Comparison of ENCODE assay signal across 10 cellular contexts in the genomic region with DNA sequence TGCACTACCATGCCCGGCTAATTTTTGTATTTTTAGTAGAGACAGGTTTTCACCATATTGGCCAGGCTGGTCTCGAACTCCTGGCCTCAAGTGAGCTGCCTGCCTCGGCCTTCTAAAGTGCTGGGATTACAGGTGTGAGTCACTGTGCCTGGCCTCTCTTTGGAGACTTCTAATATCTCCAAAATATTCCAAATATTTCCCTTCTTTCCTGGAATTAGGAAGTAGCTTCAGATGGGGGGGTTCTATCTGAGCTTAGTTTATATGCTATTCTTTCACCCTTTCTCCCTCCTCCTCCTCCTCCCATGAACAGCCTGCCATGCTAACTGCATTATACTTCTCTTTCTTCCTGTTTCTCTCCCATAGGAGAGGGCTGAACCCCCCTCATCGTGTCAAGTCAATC. TPM values are rescaled to one million over a fixed set of nuclear protein-coding genes. Genes with fewer than 3 reads are reported as not detected.
A peak's percentile ranks its signal among the peaks of the same experiment; 100 is the strongest.
DNase-seq lines count a peak whose midpoint lies in the region; ATAC-seq, FAIRE-seq and TF ChIP-seq lines count a peak whose summit lies in the region.
"Not testable (repeated sequence)": the region's sequence is repeated elsewhere in the genome, so short reads cannot be mapped to it uniquely, and the experiment has no call there.
"Had no signal": no experiment of that assay in that cellular context is flagged by ENCODE, and none has a peak within 500 bp of the region (broad histone marks: within the 10 kb centered on the region; RNA-seq: fewer than 3 reads in every experiment).

No MANE protein-coding gene starts in this region.

- H2AFZ ChIP-seq in ACC112 (ENCODE audit: low read length, unreplicated experiment); endothelial cell of umbilical vein (ENCODE audit: low read depth, low read length): not testable (repeated sequence)

- ATAC-seq in activated naive CD8-positive, alpha-beta T cell treated with anti-CD3 and anti-CD28 coated beads, Interleukin-2, amount 50 U/mL, for 24 hours; right lobe of liver: not testable (repeated sequence)

- not testable (repeated sequence) for TF ChIP-seq EP300 in ovary (IDR thresholded peaks at IDR 0.05)

- H3K4me3 ChIP-seq in ACC112 (ENCODE audit: low read depth, low read length); endothelial cell of umbilical vein (replicated peaks in 1 of 3; ENCODE audit: insufficient read depth in 1 of 3, low read depth in 1 of 3, low read length in 3 of 3); right lobe of liver; ovary; subcutaneous abdominal adipose tissue (ENCODE audit: low read depth in 1 of 5, low read length in 5 of 5): not testable (repeated sequence)

- BruUV-seq in endothelial cell of umbilical vein (replicated peaks; lab: Mats Ljungman, UMichigan) = TSS peak; percentile 4

- H3K9me1 ChIP-seq in endothelial cell of umbilical vein (replicated peaks; ENCODE audit: control insufficient read depth, extremely low read depth, insufficient read depth, low read length) = not testable (repeated sequence)

- H3K79me2 ChIP-seq in ACC112 (ENCODE audit: control insufficient read depth, insufficient read depth, low read length, unreplicated experiment) (peaks cover 21% of the 10 kb centered on the region), endothelial cell of umbilical vein (ENCODE audit: control insufficient read depth, insufficient read depth, low read length) (peaks cover 11% of the 10 kb centered on the region)

- not testable (repeated sequence) for H3K9me3 Mint-ChIP-seq in activated CD4-positive, alpha-beta T cell treated with anti-CD3 and anti-CD28 coated beads, Interleukin-2, amount 10 ng/mL, durations not matched to agents 24 days and 14 days; activated naive CD8-positive, alpha-beta T cell treated with anti-CD3 and anti-CD28 coated beads, Interleukin-2, amount 50 U/mL, for 24 hours

- dilution Hi-C loops in endothelial cell of umbilical vein (cut with MboI; ENCODE audit: extremely low pct_ligation_motif_present, low sequenced_read_pairs) = not testable (repeated sequence)

- intact Hi-C loops in activated CD4-positive, alpha-beta T cell treated with anti-CD3 and anti-CD28 coated beads, Interleukin-2, amount 10 ng/mL, durations not matched to agents 24 days and 14 days (cut with micrococcal nuclease) = loop anchor here (10.0 kb wide), 1 partner anchor 424 kb away; the partner anchor contains the start of gene MBLAC1
- intact Hi-C loops in endothelial cell of umbilical vein (cut with micrococcal nuclease); right lobe of liver (cut with DNase I): not testable (repeated sequence)
- intact Hi-C loops in ovary (cut with DNase I) = loop anchor here in 2 of 4 donors (2.0 to 5.0 kb wide), 2 partner anchors 18 to 66 kb away; partner anchors contain the start of gene NYAP1 (in 1 of the 2)

- CTCF ChIA-PET in endothelial cell of umbilical vein (lab: Charles Lee) = interaction anchor here (1.0 to 3.4 kb wide), 9 partner anchors 9 to 99 kb away, joined by 3 to 35 read pairs (median 5); partner anchors contain the start of gene TSC22D4

- H3K36me3 ChIP-seq in ACC112 (ENCODE audit: insufficient read depth, low read length); ovary: not testable (repeated sequence)
- H3K36me3 ChIP-seq in endothelial cell of umbilical vein (ENCODE audit: control insufficient read depth in 2 of 2, extremely low read depth in 1 of 2, insufficient read depth in 2 of 2, low read length in 2 of 2) (peaks cover 8 to 16% of the 10 kb centered on the region in 2 experiments), right lobe of liver (peaks cover 4 to 45% (median 29%) of the 10 kb centered on the region in 4 donors), subcutaneous abdominal adipose tissue (ENCODE audit: control insufficient read depth in 5 of 5, insufficient read depth in 5 of 5, low read length in 5 of 5) (peaks cover 2 to 23% (median 14%) of the 10 kb centered on the region in 5 donors)

- peaks cover 51% of the 10 kb centered on the region for H3K4me1 ChIP-seq in ACC112 (ENCODE audit: control insufficient read depth, insufficient read depth, low read length, unreplicated experiment)
- peaks cover 52% of the 10 kb centered on the region for H3K4me1 ChIP-seq in endothelial cell of umbilical vein (ENCODE audit: control insufficient read depth, extremely low read depth, insufficient read depth, low read length)
- H3K4me1 ChIP-seq in right lobe of liver = peaks cover 2 to 65% (median 28%) of the 10 kb centered on the region in 4 donors
- H3K4me1 ChIP-seq in ovary (ENCODE audit: insufficient read depth) = peaks cover 46% of the 10 kb centered on the region
- peaks cover 6 to 52% (median 15%) of the 10 kb centered on the region in 5 donors for H3K4me1 ChIP-seq in subcutaneous abdominal adipose tissue (ENCODE audit: control insufficient read depth in 5 of 5, insufficient read depth in 5 of 5, low read length in 5 of 5)

- peak; percentile 20 for DNase-seq in HS-27A (ENCODE audit: low read depth)
- DNase-seq in activated CD4-positive, alpha-beta T cell treated with anti-CD3 and anti-CD28 coated beads, Interleukin-2, amount 10 ng/mL, durations not matched to agents 24 days and 14 days; activated naive CD8-positive, alpha-beta T cell treated with anti-CD3 and anti-CD28 coated beads, Interleukin-2, amount 50 U/mL, for 24 hours; endothelial cell of umbilical vein (ENCODE audit: low read depth, low spot score); right lobe of liver; ovary: not testable (repeated sequence)

- WGBS in right lobe of liver (ENCODE audit: insufficient coverage, low coverage, low lambda C conversion rate, missing lambda C conversion rate) = 58% methylated on average over 2 of the region's 4 CpGs
- 45 to 58% (median 47%) methylated on average over 4 of the region's 4 CpGs for WGBS in ovary, 3 donors

- H3K27ac ChIP-seq in ACC112 (ENCODE audit: low read depth, low read length) (peak overlapping the region; percentile 89; the same call in 1 of the 2 replicates), endothelial cell of umbilical vein (ENCODE audit: insufficient read depth, low read depth, low read length) (peak overlapping the region; percentile 22), right lobe of liver (peak overlapping the region; percentile 87 to 93 (median 92)), ovary (peak overlapping the region; percentile 82 to 86), subcutaneous abdominal adipose tissue (ENCODE audit: low read depth, low read length) (peak overlapping the region; percentile 35)

- not testable (repeated sequence) for H3K4me2 ChIP-seq in endothelial cell of umbilical vein (ENCODE audit: insufficient read depth, low read length)

- not testable (repeated sequence) for TF ChIP-seq CTCF in endothelial cell of umbilical vein (IDR thresholded peaks at IDR 0.05; ENCODE audit: extremely low read depth in 1 of 2, insufficient read depth in 1 of 2, low read depth in 1 of 2, low read length in 2 of 2); right lobe of liver (IDR thresholded peaks at IDR 0.05); ovary (IDR thresholded peaks at IDR 0.05)

- H3K36me3 Mint-ChIP-seq in activated CD4-positive, alpha-beta T cell treated with anti-CD3 and anti-CD28 coated beads, Interleukin-2, amount 10 ng/mL, durations not matched to agents 24 days and 14 days (ENCODE audit: low read depth) = peaks cover 54% of the 10 kb centered on the region
- H3K36me3 Mint-ChIP-seq in activated naive CD8-positive, alpha-beta T cell treated with anti-CD3 and anti-CD28 coated beads, Interleukin-2, amount 50 U/mL, for 24 hours (ENCODE audit: low read depth) = peaks cover 38% of the 10 kb centered on the region

- not testable (repeated sequence) for H3K9me3 ChIP-seq in endothelial cell of umbilical vein (replicated peaks; ENCODE audit: control insufficient read depth, insufficient read depth, low read length); right lobe of liver; ovary; subcutaneous abdominal adipose tissue (ENCODE audit: control insufficient read depth in 5 of 5, low read length in 5 of 5)

- H3K27me3 ChIP-seq in ACC112 (ENCODE audit: insufficient read depth, low read length); endothelial cell of umbilical vein (ENCODE audit: control insufficient read depth in 2 of 2, insufficient read depth in 2 of 2, low read length in 2 of 2); right lobe of liver; ovary; subcutaneous abdominal adipose tissue (ENCODE audit: control insufficient read depth in 5 of 5, insufficient read depth in 4 of 5, low read length in 5 of 5): not testable (repeated sequence)

- POLR2A ChIA-PET in endothelial cell of umbilical vein (lab: Charles Lee) = interaction anchor here (0.7 to 1.1 kb wide), 2 partner anchors 10 to 37 kb away, joined by 4 to 6 read pairs; partner anchors contain the start of genes FBXO24 and LRCH4

- peaks cover 64% of the 10 kb centered on the region for H3K4me1 Mint-ChIP-seq in activated CD4-positive, alpha-beta T cell treated with anti-CD3 and anti-CD28 coated beads, Interleukin-2, amount 10 ng/mL, durations not matched to agents 24 days and 14 days
- H3K4me1 Mint-ChIP-seq in activated naive CD8-positive, alpha-beta T cell treated with anti-CD3 and anti-CD28 coated beads, Interleukin-2, amount 50 U/mL, for 24 hours = peaks cover 71% of the 10 kb centered on the region

- peak overlapping the region; percentile 27 for H3K4me3 Mint-ChIP-seq in activated CD4-positive, alpha-beta T cell treated with anti-CD3 and anti-CD28 coated beads, Interleukin-2, amount 10 ng/mL, durations not matched to agents 24 days and 14 days
- H3K4me3 Mint-ChIP-seq in activated naive CD8-positive, alpha-beta T cell treated with anti-CD3 and anti-CD28 coated beads, Interleukin-2, amount 50 U/mL, for 24 hours = peak overlapping the region; percentile 95

- H3K27ac Mint-ChIP-seq in activated CD4-positive, alpha-beta T cell treated with anti-CD3 and anti-CD28 coated beads, Interleukin-2, amount 10 ng/mL, durations not matched to agents 24 days and 14 days = peak overlapping the region; percentile 99
- H3K27ac Mint-ChIP-seq in activated naive CD8-positive, alpha-beta T cell treated with anti-CD3 and anti-CD28 coated beads, Interleukin-2, amount 50 U/mL, for 24 hours = peak overlapping the region; percentile 99

- TF ChIP-seq POLR2A in endothelial cell of umbilical vein (IDR thresholded peaks at IDR 0.05; ENCODE audit: low read depth, low read length); right lobe of liver (IDR thresholded peaks at IDR 0.05); ovary (IDR thresholded peaks at IDR 0.05): not testable (repeated sequence)

- H3K27me3 Mint-ChIP-seq in activated CD4-positive, alpha-beta T cell treated with anti-CD3 and anti-CD28 coated beads, Interleukin-2, amount 10 ng/mL, durations not matched to agents 24 days and 14 days; activated naive CD8-positive, alpha-beta T cell treated with anti-CD3 and anti-CD28 coated beads, Interleukin-2, amount 50 U/mL, for 24 hours: not testable (repeated sequence)

- H4K20me1 ChIP-seq in endothelial cell of umbilical vein (replicated peaks; ENCODE audit: control insufficient read depth, extremely low read depth, insufficient read depth, low read length) = not testable (repeated sequence)

- not testable (repeated sequence) for H3K9ac ChIP-seq in endothelial cell of umbilical vein (replicated peaks; ENCODE audit: extremely low read depth, insufficient read depth, low read length); subcutaneous abdominal adipose tissue (ENCODE audit: low read length in 5 of 5)

- not testable (repeated sequence) for FAIRE-seq in endothelial cell of umbilical vein (lab: Jason Lieb, UNC)

RNA-seq across cellular contexts. Expression of gene AGFG2, which starts 9.5 kb away (rescaled TPM):
- total RNA-seq in activated CD4-positive, alpha-beta T cell treated with anti-CD3 and anti-CD28 coated beads, Interleukin-2, amount 10 ng/mL, durations not matched to agents 24 days and 14 days = 112 and 114 TPM in 2 replicates
- 36.3 and 44.6 TPM in 2 replicates for total RNA-seq in endothelial cell of umbilical vein
- polyA plus RNA-seq in endothelial cell of umbilical vein = 33.6 and 47.9 TPM in 2 replicates
- 15.1 and 22.6 TPM in 2 replicates for polyA plus RNA-seq in endothelial cell of umbilical vein (2011; cell fraction: cytosol; rRNA removed)
- polyA plus RNA-seq in endothelial cell of umbilical vein (2011; cell fraction: nucleus; rRNA removed) = 72.3 and 81.2 TPM in 2 replicates
- polyA plus RNA-seq in endothelial cell of umbilical vein (2012) = 17.8 and 19.9 TPM in 2 replicates
- polyA minus RNA-seq in endothelial cell of umbilical vein = 13.4 and 14.2 TPM in 2 replicates
- 15.2 TPM for polyA minus RNA-seq in endothelial cell of umbilical vein (2011; cell fraction: cytosol; rRNA and poly(A)+ RNA removed)
- polyA minus RNA-seq in endothelial cell of umbilical vein (2011; cell fraction: nucleus; rRNA and poly(A)+ RNA removed) = 17.0 and 17.7 TPM in 2 replicates
- 10 to 100 TPM; 52.9 to 86.3 (median 69.8) TPM for total RNA-seq in right lobe of liver
- total RNA-seq in ovary = 100 to 1,000 TPM in 1 of 7 donors, 10 to 100 TPM in 6; 44.7 to 115 (median 61.5) TPM
- 10 to 100 TPM; 10.0 to 55.9 TPM for polyA plus RNA-seq in ovary

RNA-seq across cellular contexts. Expression of gene SAP25, which starts 25.2 kb away (rescaled TPM):
- total RNA-seq in activated CD4-positive, alpha-beta T cell treated with anti-CD3 and anti-CD28 coated beads, Interleukin-2, amount 10 ng/mL, durations not matched to agents 24 days and 14 days = 9.2 and 11.3 TPM in 2 replicates
- 2.4 and 3.2 TPM in 2 replicates for total RNA-seq in endothelial cell of umbilical vein
- 3.2 and 5.0 TPM in 2 replicates for polyA plus RNA-seq in endothelial cell of umbilical vein
- polyA plus RNA-seq in endothelial cell of umbilical vein (2011; cell fraction: cytosol; rRNA removed) = 0.30 and 0.32 TPM in 2 replicates
- 8.9 TPM in 2 replicates for polyA plus RNA-seq in endothelial cell of umbilical vein (2011; cell fraction: nucleus; rRNA removed)
- 0.35 and 0.52 TPM in 2 replicates for polyA plus RNA-seq in endothelial cell of umbilical vein (2012)
- 0.66 TPM in 1 of 2 replicates, not detected in the other for polyA minus RNA-seq in endothelial cell of umbilical vein
- polyA minus RNA-seq in endothelial cell of umbilical vein (2011; cell fraction: cytosol; rRNA and poly(A)+ RNA removed) = not detected
- 2.1 and 4.6 TPM in 2 replicates for polyA minus RNA-seq in endothelial cell of umbilical vein (2011; cell fraction: nucleus; rRNA and poly(A)+ RNA removed)
- total RNA-seq in right lobe of liver = 1 to 10 TPM in 3 of 6 experiments, under 1 TPM in 1, not detected in 2; 0.53 to 4.5 (median 2.2) TPM
- 10 to 100 TPM in 2 of 7 donors, 1 to 10 TPM in 5; 3.2 to 10.1 (median 7.2) TPM for total RNA-seq in ovary
- 1 to 10 TPM in 1 of 2 donors, not detected in 1; 4.0 TPM for polyA plus RNA-seq in ovary
- total RNA-seq: LHCN-M2, urinary bladder had no signal

RNA-seq across cellular contexts. Expression of gene LRCH4, which starts 37.5 kb away (rescaled TPM):
- total RNA-seq in activated CD4-positive, alpha-beta T cell treated with anti-CD3 and anti-CD28 coated beads, Interleukin-2, amount 10 ng/mL, durations not matched to agents 24 days and 14 days = 86.0 and 89.2 TPM in 2 replicates
- total RNA-seq in endothelial cell of umbilical vein (56.1 and 61.5 TPM in 2 replicates), right lobe of liver (10 to 100 TPM; 19.5 to 39.1 (median 24.7) TPM), ovary (100 to 1,000 TPM in 3 of 7 donors, 10 to 100 TPM in 4; 65.2 to 133 (median 90.6) TPM)
- polyA plus RNA-seq in endothelial cell of umbilical vein (32.1 and 40.6 TPM in 2 replicates), ovary (10 to 100 TPM in 1 of 2 donors, 1 to 10 TPM in 1; 3.5 to 50.3 TPM)
- 11.4 and 16.9 TPM in 2 replicates for polyA plus RNA-seq in endothelial cell of umbilical vein (2011; cell fraction: cytosol; rRNA removed)
- polyA plus RNA-seq in endothelial cell of umbilical vein (2011; cell fraction: nucleus; rRNA removed) = 199 and 251 TPM in 2 replicates
- 23.4 and 23.7 TPM in 2 replicates for polyA plus RNA-seq in endothelial cell of umbilical vein (2012)
- 22.1 and 24.7 TPM in 2 replicates for polyA minus RNA-seq in endothelial cell of umbilical vein
- 21.6 TPM for polyA minus RNA-seq in endothelial cell of umbilical vein (2011; cell fraction: cytosol; rRNA and poly(A)+ RNA removed)
- polyA minus RNA-seq in endothelial cell of umbilical vein (2011; cell fraction: nucleus; rRNA and poly(A)+ RNA removed) = 53.2 and 73.3 TPM in 2 replicates

RNA-seq across cellular contexts. Expression of gene FBXO24, which starts 37.7 kb away (rescaled TPM):
- 0.38 and 0.42 TPM in 2 replicates for total RNA-seq in activated CD4-positive, alpha-beta T cell treated with anti-CD3 and anti-CD28 coated beads, Interleukin-2, amount 10 ng/mL, durations not matched to agents 24 days and 14 days
- total RNA-seq in endothelial cell of umbilical vein (0.35 and 0.38 TPM in 2 replicates), right lobe of liver (1 to 10 TPM in 1 of 6 experiments, under 1 TPM in 5; 0.25 to 1.0 (median 0.45) TPM), ovary (1 to 10 TPM in 3 of 7 donors, under 1 TPM in 4; 0.34 to 2.2 (median 0.84) TPM)
- polyA plus RNA-seq in endothelial cell of umbilical vein (0.16 and 0.37 TPM in 2 replicates), ovary (under 1 TPM; 0.33 to 0.63 TPM)
- polyA plus RNA-seq in endothelial cell of umbilical vein (2011; cell fraction: cytosol; rRNA removed) = 0.23 and 0.27 TPM in 2 replicates
- 0.97 and 1.0 TPM in 2 replicates for polyA plus RNA-seq in endothelial cell of umbilical vein (2011; cell fraction: nucleus; rRNA removed)
- polyA plus RNA-seq in endothelial cell of umbilical vein (2012) = 0.11 and 0.30 TPM in 2 replicates
- 0.21 and 1.3 TPM in 2 replicates for polyA minus RNA-seq in endothelial cell of umbilical vein
- not detected for polyA minus RNA-seq in endothelial cell of umbilical vein (2011; cell fraction: cytosol; rRNA and poly(A)+ RNA removed)
- polyA minus RNA-seq in endothelial cell of umbilical vein (2011; cell fraction: nucleus; rRNA and poly(A)+ RNA removed) = 0.87 TPM in 1 of 2 replicates, not detected in the other

RNA-seq across cellular contexts. Expression of gene PCOLCE, which starts 53.7 kb away (rescaled TPM):
- 4.8 and 5.0 TPM in 2 replicates for total RNA-seq in activated CD4-positive, alpha-beta T cell treated with anti-CD3 and anti-CD28 coated beads, Interleukin-2, amount 10 ng/mL, durations not matched to agents 24 days and 14 days
- total RNA-seq in endothelial cell of umbilical vein (4.3 and 4.7 TPM in 2 replicates), right lobe of liver (10 to 100 TPM; 10.9 to 48.5 (median 23.6) TPM), ovary (100 to 1,000 TPM in 3 of 7 donors, 10 to 100 TPM in 4; 24.3 to 185 (median 67.5) TPM)
- polyA plus RNA-seq in endothelial cell of umbilical vein (1.2 and 2.5 TPM in 2 replicates), ovary (10 to 100 TPM; 42.4 to 56.2 TPM)
- polyA plus RNA-seq in endothelial cell of umbilical vein (2011; cell fraction: cytosol; rRNA removed) = 0.67 and 0.87 TPM in 2 replicates
- 4.4 and 6.5 TPM in 2 replicates for polyA plus RNA-seq in endothelial cell of umbilical vein (2011; cell fraction: nucleus; rRNA removed)
- polyA plus RNA-seq in endothelial cell of umbilical vein (2012) = 4.3 and 5.3 TPM in 2 replicates
- polyA minus RNA-seq in endothelial cell of umbilical vein = 0.28 TPM in 1 of 2 replicates, not detected in the other
- polyA minus RNA-seq in endothelial cell of umbilical vein (2011; cell fraction: cytosol; rRNA and poly(A)+ RNA removed) = not detected
- 0.77 and 1.1 TPM in 2 replicates for polyA minus RNA-seq in endothelial cell of umbilical vein (2011; cell fraction: nucleus; rRNA and poly(A)+ RNA removed)

Comparison
In these comparisons a context has a peak if more than half of its experiments do, and no peak if none do; other contexts are left out.
1. H3K27ac ChIP-seq: peak in every context shown above with its lines; median percentile 92 in right lobe of liver; 89 in ACC112; 84 in ovary; 35 in subcutaneous abdominal adipose tissue; 22 in endothelial cell of umbilical vein.